In genomic region chr5:80206282-80206681, GRCh38 we compare ENCODE assay signal across 11 cellular contexts. TPM values are rescaled to one million over a fixed set of nuclear protein-coding genes. Genes with fewer than 3 reads are reported as not detected.
DNase-seq lines count a peak whose midpoint lies in the region; ATAC-seq, FAIRE-seq and TF ChIP-seq lines count a peak whose summit lies in the region.
"Had no signal": no experiment of that assay in that cellular context is flagged by ENCODE, and none has a peak within 500 bp of the region (broad histone marks: within the 10 kb centered on the region; RNA-seq: fewer than 3 reads in every experiment).

No MANE protein-coding gene starts in this region.

- peaks cover 94% of the 10 kb centered on the region for H3K4me1 Mint-ChIP-seq in activated naive CD4-positive, alpha-beta T cell treated with anti-CD3 and anti-CD28 coated beads, Interleukin-2, amount 50 U/mL, for 24 hours

- H3K79me2 ChIP-seq in mammary epithelial cell (ENCODE audit: insufficient read depth, low read length) (peaks cover 50% of the 10 kb centered on the region), HepG2 (ENCODE audit: insufficient read depth, low read length) (peaks cover 56% of the 10 kb centered on the region)

- dilution Hi-C loops in mammary epithelial cell (cut with HindIII; ENCODE audit: low sequenced_read_pairs) = loop anchor here (5.0 kb wide), 2 partner anchors 41 to 101 kb away; no protein-coding TSS in a partner anchor

- H3K4me3 ChIP-seq in mammary epithelial cell (replicated peaks in 1 of 3; ENCODE audit: insufficient read depth in 1 of 3, low read depth in 2 of 3, low read length in 3 of 3) (no peak overlapping the region), HepG2 (replicated peaks in 1 of 3; ENCODE audit: insufficient read depth in 1 of 3, low read depth in 2 of 3, low read length in 3 of 3) (no peak overlapping the region)
- H3K4me3 ChIP-seq: GM12878 had no signal

- in situ Hi-C loops in mammary epithelial cell (cut with MboI; ENCODE audit: low sequenced_read_pairs in 2 of 2) = no loop called here
- in situ Hi-C loops in HepG2 (cut with HindIII; ENCODE audit: extremely low pct_ligation_motif_present, low pct_unique_long_range_greater_than_20kb) = no loop called here

- H2AFZ ChIP-seq in mammary epithelial cell (ENCODE audit: low read depth, low read length) = peak overlapping the region; percentile 44
- H2AFZ ChIP-seq in HepG2 (ENCODE audit: low read length) = no peak overlapping the region

- no peaks in the 10 kb centered on the region for H3K9me3 ChIP-seq in mammary epithelial cell (replicated peaks; ENCODE audit: insufficient read depth, low read length)
- H3K9me3 ChIP-seq in HepG2 (ENCODE audit: low read length) = no peaks in the 10 kb centered on the region

- H3K27ac Mint-ChIP-seq in activated naive CD4-positive, alpha-beta T cell treated with anti-CD3 and anti-CD28 coated beads, Interleukin-2, amount 50 U/mL, for 24 hours = peak overlapping the region; percentile 96
- H3K27ac Mint-ChIP-seq: B cell had no signal

- no peak for TF ChIP-seq RAD21 in HepG2 (CRISPR knock-in tag; IDR thresholded peaks at IDR 0.05)

- no peak for TF ChIP-seq POLR2A in HepG2 (IDR thresholded peaks at IDR 0.05; ENCODE audit: insufficient read depth in 1 of 2, low read depth in 2 of 2, low read length in 2 of 2)

- H4K20me1 ChIP-seq in mammary epithelial cell (ENCODE audit: insufficient read depth, low read length) (no peaks in the 10 kb centered on the region), HepG2 (ENCODE audit: insufficient read depth, low read length) (no peaks in the 10 kb centered on the region)

- H3K36me3 ChIP-seq in mammary epithelial cell (ENCODE audit: insufficient read depth, low read length) (peaks cover 4% of the 10 kb centered on the region), HepG2 (replicated peaks in 1 of 2; ENCODE audit: control insufficient read depth in 1 of 2, insufficient read depth in 2 of 2, low read length in 2 of 2) (peaks cover 2 to 14% of the 10 kb centered on the region in 2 experiments)

- H3K27ac ChIP-seq in mammary epithelial cell (ENCODE audit: insufficient read depth, low read depth, low read length) (peak overlapping the region; percentile 61), HepG2 (ENCODE audit: extremely low read length, insufficient read depth, low read length) (peak overlapping the region; percentile 30)

- H3K9ac ChIP-seq in mammary epithelial cell (ENCODE audit: insufficient read depth, low read length) = peak overlapping the region; percentile 57
- H3K9ac ChIP-seq in HepG2 (ENCODE audit: insufficient read depth, low read depth, low read length) = 0 out of 2 replicates have a peak overlapping the region, but pooled peaks have one; percentile 1

- no peak for TF ChIP-seq CTCF in mammary epithelial cell (conservative IDR thresholded peaks at IDR 0.05 in 1 of 2, IDR thresholded peaks at IDR 0.05 in 1 of 2; ENCODE audit: extremely low read depth in 1 of 2, insufficient read depth in 1 of 2, low read depth in 1 of 2, low read length in 2 of 2)
- TF ChIP-seq CTCF in HepG2 (CRISPR knock-in tag; IDR thresholded peaks at IDR 0.05) = no peak

- no TSS peak for BruUV-seq in mammary epithelial cell (replicated peaks; lab: Mats Ljungman, UMichigan)
- BruUV-seq in HepG2 (replicated peaks; lab: Mats Ljungman, UMichigan) = no TSS peak

- POLR2A ChIA-PET in HepG2 (lab: Yijun Ruan, JAX) = interaction anchor here (0.8 to 3.6 kb wide), 6 partner anchors 22 to 113 kb away, joined by 3 to 52 read pairs (median 6); partner anchors contain the start of gene SERINC5

- no peak for DNase-seq in activated naive CD4-positive, alpha-beta T cell treated with anti-CD3 and anti-CD28 coated beads, Interleukin-2, amount 50 U/mL, for 16 hours
- DNase-seq in mammary epithelial cell = peak; percentile 88
- DNase-seq in HepG2 (ENCODE audit: low spot score) = no peak
- no peak for DNase-seq in NCI-H82 (lab: John Stamatoyannopoulos, UW)
- DNase-seq in NOMO-1 treated with DMSO at 0.1 percent for 48 hours (lab: John Stamatoyannopoulos, UW; ENCODE audit: unreplicated experiment) = no peak
- DNase-seq in A172 (ENCODE audit: low spot score) = no peak
- DNase-seq: NCI-H774 had no signal

- FAIRE-seq in HepG2 (lab: Jason Lieb, UNC) = no peak
- FAIRE-seq: GM12878 had no signal

- H3K27me3 Mint-ChIP-seq in activated naive CD4-positive, alpha-beta T cell treated with anti-CD3 and anti-CD28 coated beads, Interleukin-2, amount 50 U/mL, for 24 hours = no peaks in the 10 kb centered on the region
- H3K27me3 Mint-ChIP-seq: B cell had no signal

- H3K27me3 ChIP-seq in mammary epithelial cell (ENCODE audit: insufficient read depth, low read length) = no peaks in the 10 kb centered on the region
- H3K27me3 ChIP-seq in HepG2 (ENCODE audit: control insufficient read depth in 1 of 2, insufficient read depth in 2 of 2, low read length in 2 of 2) = no peaks in the 10 kb centered on the region

- H3K9me3 Mint-ChIP-seq in activated naive CD4-positive, alpha-beta T cell treated with anti-CD3 and anti-CD28 coated beads, Interleukin-2, amount 50 U/mL, for 24 hours = no peaks in the 10 kb centered on the region

- CTCF ChIA-PET in mammary epithelial cell (lab: Charles Lee; ENCODE audit: low non-redundant PET) = no interaction called here
- CTCF ChIA-PET in HepG2 (lab: Yijun Ruan, JAX; ENCODE audit: low intra/inter-chr PET ratio, low total read pairs) = no interaction called here

- TF ChIP-seq EP300 in HepG2 (IDR thresholded peaks at IDR 0.05; ENCODE audit: low read depth in 2 of 2, low read length in 2 of 2) = no peak
- no peak for TF ChIP-seq EP300 in HepG2 (CRISPR knock-in tag; IDR thresholded peaks at IDR 0.05; ENCODE audit: borderline replicate concordance)

- 6% methylated on average over 4 of the region's 4 CpGs for WGBS in mammary epithelial cell (ENCODE audit: low coverage, missing lambda C conversion rate)
- 90% methylated on average over 4 of the region's 4 CpGs for WGBS in HepG2 (ENCODE audit: low lambda C conversion rate)

- peaks cover 7% of the 10 kb centered on the region for H3K36me3 Mint-ChIP-seq in activated naive CD4-positive, alpha-beta T cell treated with anti-CD3 and anti-CD28 coated beads, Interleukin-2, amount 50 U/mL, for 24 hours

- peaks cover 16% of the 10 kb centered on the region for H3K4me1 ChIP-seq in mammary epithelial cell (ENCODE audit: insufficient read depth, low read length)
- H3K4me1 ChIP-seq in HepG2 (ENCODE audit: insufficient read depth, low read length) = peaks cover 78% of the 10 kb centered on the region

- peak overlapping the region; percentile 48 for H3K4me2 ChIP-seq in mammary epithelial cell (ENCODE audit: insufficient read depth, low read depth, low read length)
- H3K4me2 ChIP-seq in HepG2 (ENCODE audit: low read depth, low read length) = no peak overlapping the region

- intact Hi-C loops in mammary epithelial cell (cut with micrococcal nuclease) (no loop called here), HepG2 (cut with micrococcal nuclease; ENCODE audit: unreplicated experiment) (no loop called here)

- ATAC-seq in HepG2 (no peak), GM21723 (IDR thresholded peaks at IDR 0.05; ENCODE audit: unreplicated experiment) (no peak)
- ATAC-seq: GM12878 had no signal

- H3K4me3 Mint-ChIP-seq in activated naive CD4-positive, alpha-beta T cell treated with anti-CD3 and anti-CD28 coated beads, Interleukin-2, amount 50 U/mL, for 24 hours = peak overlapping the region; percentile 59
- H3K4me3 Mint-ChIP-seq: B cell had no signal

TF ChIP-seq in HepG2, 621 proteins besides CTCF, POLR2A, EP300 and RAD21 (continues in another document):
- TF ChIP-seq ZNF121 (CRISPR knock-in tag; IDR thresholded peaks at IDR 0.05) (no peak), TMF1 (CRISPR knock-in tag; IDR thresholded peaks at IDR 0.05; ENCODE audit: low read depth) (no peak), MEIS2 (CRISPR knock-in tag; IDR thresholded peaks at IDR 0.05) (no peak)

RNA-seq across cellular contexts. Expression of gene SERINC5, which starts 49.6 kb away (rescaled TPM):
- total RNA-seq in mammary epithelial cell = 10 to 100 TPM; 35.5 to 43.1 TPM
- 19.0 TPM for polyA plus RNA-seq in mammary epithelial cell
- 20.8 TPM for polyA minus RNA-seq in mammary epithelial cell
- total RNA-seq in HepG2 (2016; rRNA removed; fragmentation: Illumina TruSeq; extraction: Trizol) = 22.8 and 23.1 TPM in 2 replicates
- total RNA-seq in HepG2 (2016; cell fraction: cytosol; rRNA removed; fragmentation: Illumina TruSeq; extraction: Trizol; ENCODE audit: low read depth) = 5.4 and 6.5 TPM in 2 replicates
- 21.5 and 23.8 TPM in 2 replicates for total RNA-seq in HepG2 (2016; cell fraction: insoluble cytoplasmic fraction; rRNA removed; fragmentation: Illumina TruSeq; extraction: Trizol)
- total RNA-seq in HepG2 (2016; cell fraction: membrane; rRNA removed; fragmentation: Illumina TruSeq; extraction: Trizol) = 9.0 and 9.4 TPM in 2 replicates
- total RNA-seq in HepG2 (2016; cell fraction: nucleus; rRNA removed; fragmentation: Illumina TruSeq; extraction: Trizol) = 33.8 and 36.7 TPM in 2 replicates
- polyA plus RNA-seq in HepG2 (2011; rRNA removed) = 17.3 TPM in 2 replicates
- 12.6 and 17.2 TPM in 2 replicates for polyA plus RNA-seq in HepG2 (2011; cell fraction: cytosol; rRNA removed)
- 7.1 and 8.9 TPM in 2 replicates for polyA plus RNA-seq in HepG2 (2011; cell fraction: nucleus; rRNA removed)
- 19.5 and 21.6 TPM in 2 replicates for polyA plus RNA-seq in HepG2 (2012)
- polyA plus RNA-seq in HepG2 (2016; cell fraction: cytosol; fragmentation: Illumina TruSeq; extraction: Trizol; ENCODE audit: low read depth) = 0.84 and 0.86 TPM in 2 replicates
- polyA plus RNA-seq in HepG2 (2016; cell fraction: insoluble cytoplasmic fraction; fragmentation: Illumina TruSeq; extraction: Trizol; ENCODE audit: low read depth) = 9.7 and 9.9 TPM in 2 replicates
- polyA plus RNA-seq in HepG2 (2016; cell fraction: membrane; fragmentation: Illumina TruSeq; extraction: Trizol; ENCODE audit: low read depth) = 2.2 and 3.1 TPM in 2 replicates
- 20.5 and 22.1 TPM in 2 replicates for polyA plus RNA-seq in HepG2 (2016; cell fraction: nucleus; fragmentation: Illumina TruSeq; extraction: Trizol; ENCODE audit: insufficient read depth, low read depth)
- polyA minus RNA-seq in HepG2 (2011; rRNA and poly(A)+ RNA removed; ENCODE audit: low replicate concordance) = 6.4 and 56.6 TPM in 2 replicates
- polyA minus RNA-seq in HepG2 (2011; cell fraction: cytosol; rRNA and poly(A)+ RNA removed) = 25.1 and 29.5 TPM in 2 replicates
- polyA minus RNA-seq in HepG2 (2011; cell fraction: nucleus; rRNA and poly(A)+ RNA removed) = 22.3 and 25.4 TPM in 2 replicates
- 9.2 TPM in 2 replicates for total RNA-seq in A172 (2014; rRNA removed; shearing (Covaris generic))
